In genomic region chr2:161238559-161239415, GRCh38 we compare ENCODE assay signal across 8 cellular contexts.
DNase-seq lines count a peak whose midpoint lies in the region; ATAC-seq, FAIRE-seq and TF ChIP-seq lines count a peak whose summit lies in the region.

No MANE protein-coding gene starts in this region.

- no peaks in the 10 kb centered on the region for H3K36me3 ChIP-seq in pancreas

- peak; percentile 69 for DNase-seq in AG20443 (ENCODE audit: low spot score)
- DNase-seq in T follicular helper cell (ENCODE audit: low read depth): peak; percentile 63
- DNase-seq in left ventricle myocardium superior: peak; percentile 83
- peak; percentile 32 to 81 (median 62) for DNase-seq in pancreas

- peak overlapping the region; percentile 39 to 59 (median 48) for H3K4me3 ChIP-seq in pancreas

- ATAC-seq in GM19035 (IDR thresholded peaks at IDR 0.05; ENCODE audit: unreplicated experiment) (peak; percentile 44), HG03439 (IDR thresholded peaks at IDR 0.05; ENCODE audit: unreplicated experiment) (peak; percentile 42), left ventricle myocardium superior (peak; percentile 93), pancreas (peak; percentile 66 to 80 (median 76)), GM18858 (IDR thresholded peaks at IDR 0.05; ENCODE audit: unreplicated experiment) (no peak)

- no peak for TF ChIP-seq CTCF in pancreas (IDR thresholded peaks at IDR 0.05)

- no peaks in the 10 kb centered on the region for H3K4me1 ChIP-seq in pancreas

- FAIRE-seq in pancreas (lab: Jason Lieb, UNC): no peak

- intact Hi-C loops in left ventricle myocardium superior (cut with micrococcal nuclease): no loop called here
- intact Hi-C loops in pancreas (cut with DNase I): no loop called here

- H3K27me3 ChIP-seq in pancreas: no peaks in the 10 kb centered on the region

- WGBS in pancreas, 2 donors: 15 to 17% methylated on average over 73 to 88 of the region's 89 CpGs

- no peaks in the 10 kb centered on the region for H3K9me3 ChIP-seq in pancreas

- H3K27ac ChIP-seq in angular gyrus (ENCODE audit: low read depth, low read length) (peak overlapping the region; percentile 82), pancreas (no peak overlapping the region)
